2 cellular contexts compared by ENCODE assay signal in genomic region chr3:130112651-130113073, GRCh38.
A peak's percentile ranks its signal among the peaks of the same experiment; 100 is the strongest.
TF ChIP-seq lines count a peak whose summit lies in the region.
"Not testable (repeated sequence)": the region's sequence is repeated elsewhere in the genome, so short reads cannot be mapped to it uniquely, and the experiment has no call there.

No MANE protein-coding gene starts in this region.

TF ChIP-seq in K562, 482 proteins besides CTCF, POLR2A, EP300 and RAD21:
- TF ChIP-seq ATF1 (CRISPR knock-in tag; IDR thresholded peaks at IDR 0.05): not testable (repeated sequence)
- 0 out of 2 replicates have a peak, but pooled peaks have one; percentile 2 for TF ChIP-seq ATF1 (tag; IDR thresholded peaks at IDR 0.05)

TF ChIP-seq in HepG2, 621 proteins besides CTCF, POLR2A, EP300 and RAD21:
- 0 out of 2 replicates have a peak, but pooled peaks have one; percentile 5 for TF ChIP-seq SAP130 (CRISPR knock-in tag; IDR thresholded peaks at IDR 0.05; ENCODE audit: low read depth)
